In the genomic region with DNA sequence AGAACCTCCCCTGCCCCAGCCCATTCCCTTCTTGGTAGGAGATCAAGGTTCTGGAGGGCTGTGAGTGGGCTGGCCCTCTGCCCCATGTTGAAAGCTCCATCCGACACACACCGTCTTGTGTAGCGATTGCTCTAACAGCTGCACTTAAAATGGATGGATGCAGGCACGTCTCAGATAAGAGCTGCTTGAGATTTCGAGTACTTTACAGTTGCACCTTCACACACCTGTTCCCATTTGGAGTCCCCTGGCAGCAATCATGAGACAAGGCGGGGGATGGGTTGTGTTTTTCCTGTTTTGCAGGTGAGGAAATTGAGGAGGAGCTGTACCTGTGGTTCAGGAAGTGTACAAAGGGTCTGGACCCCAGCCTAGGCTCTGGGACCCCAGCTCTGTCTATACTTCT, we compare ENCODE assay signal across 1 cellular context.
TF ChIP-seq lines count a peak whose summit lies in the region.

No MANE protein-coding gene starts in this region.

TF ChIP-seq in K562, 482 proteins besides CTCF, POLR2A, EP300 and RAD21:
- TF ChIP-seq CHD2 (IDR thresholded peaks at IDR 0.05; ENCODE audit: low read depth, low read length) (no peak), CBFA2T3 (IDR thresholded peaks at IDR 0.05) (0 out of 2 replicates have a peak, but pooled peaks have one; percentile 3)
TF ChIP-seq in K562: peak in this region for 1.
